ENCODE assay signal across 22 cellular contexts in the genomic region with DNA sequence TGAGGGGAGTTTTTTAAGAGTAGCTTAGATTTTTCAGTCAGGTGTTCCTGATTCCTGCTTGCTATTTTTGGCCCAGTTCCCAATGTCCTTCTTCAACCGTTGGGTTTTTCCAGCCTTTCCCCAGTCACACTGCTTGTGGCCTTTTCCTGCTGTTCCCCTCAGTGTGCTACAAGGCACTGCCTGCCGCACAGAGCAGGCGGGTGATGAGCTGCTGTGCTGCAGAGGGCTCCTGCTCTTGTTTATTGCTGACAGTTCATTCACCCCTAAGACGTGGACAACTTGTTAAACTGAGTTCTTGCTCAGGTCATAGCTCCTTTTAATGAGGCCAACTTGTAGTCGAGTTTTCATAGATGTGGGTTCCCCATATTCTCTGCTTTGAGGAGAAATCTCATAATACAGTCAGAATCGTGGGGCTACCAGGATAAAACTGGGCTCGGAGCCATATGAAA. TPM values are rescaled to one million over a fixed set of nuclear protein-coding genes. Genes with fewer than 3 reads are reported as not detected.
DNase-seq lines count a peak whose midpoint lies in the region; ATAC-seq, FAIRE-seq and TF ChIP-seq lines count a peak whose summit lies in the region.
"Had no signal": no experiment of that assay in that cellular context is flagged by ENCODE, and none has a peak within 500 bp of the region (broad histone marks: within the 10 kb centered on the region; RNA-seq: fewer than 3 reads in every experiment).

No MANE protein-coding gene starts in this region.

- CTCF ChIA-PET in mammary epithelial cell (lab: Charles Lee; ENCODE audit: low non-redundant PET) = no interaction called here

- no peak overlapping the region for H3K4me3 Mint-ChIP-seq in H9
- H3K4me3 Mint-ChIP-seq: CD4-positive, alpha-beta T cell; effector memory CD8-positive, alpha-beta T cell; naive thymus-derived CD8-positive, alpha-beta T cell; stimulated activated naive CD8-positive, alpha-beta T cell treated with anti-CD3 and anti-CD28 coated beads, Interleukin-15, amount 100 ng/mL, for 72 hours had no signal

- peaks cover 7 to 9% of the 10 kb centered on the region in 2 experiments; a peak in 3 of 4 replicates for H3K4me1 Mint-ChIP-seq in H9

- no peak overlapping the region for H3K4me2 ChIP-seq in H9 (ENCODE audit: insufficient read depth, insufficient read length, low read length)
- no peak overlapping the region for H3K4me2 ChIP-seq in mammary epithelial cell (ENCODE audit: insufficient read depth, low read depth, low read length)

- H4K91ac ChIP-seq in H9 (ENCODE audit: insufficient read length, low read depth, low read length) = no peak overlapping the region

- no peaks in the 10 kb centered on the region for H3K9me3 Mint-ChIP-seq in H9
- H3K9me3 Mint-ChIP-seq: CD4-positive, alpha-beta T cell; effector memory CD8-positive, alpha-beta T cell; naive thymus-derived CD8-positive, alpha-beta T cell; stimulated activated naive CD8-positive, alpha-beta T cell treated with anti-CD3 and anti-CD28 coated beads, Interleukin-15, amount 100 ng/mL, for 72 hours had no signal

- no peak overlapping the region for H3K23ac ChIP-seq in H9 (ENCODE audit: insufficient read length, low read depth, low read length)

- H2BK15ac ChIP-seq in H9 (ENCODE audit: low read depth, low read length) = no peak overlapping the region

- TF ChIP-seq CTCF in H9 (conservative IDR thresholded peaks at IDR 0.05) (no peak), mammary epithelial cell (conservative IDR thresholded peaks at IDR 0.05 in 1 of 2, IDR thresholded peaks at IDR 0.05 in 1 of 2; ENCODE audit: extremely low read depth in 1 of 2, insufficient read depth in 1 of 2, low read depth in 1 of 2, low read length in 2 of 2) (no peak), kidney (IDR thresholded peaks at IDR 0.05; ENCODE audit: borderline replicate concordance, extremely low read depth, insufficient read depth) (no peak), psoas muscle (IDR thresholded peaks at IDR 0.05) (no peak)

- H3K14ac ChIP-seq in H9 (ENCODE audit: insufficient read depth, low read length) = no peak overlapping the region

- no peak overlapping the region for H2AK5ac ChIP-seq in H9 (ENCODE audit: insufficient read length, low read length)

- no peak for FAIRE-seq in kidney (lab: Jason Lieb, UNC)

- H4K20me1 ChIP-seq in H9 (ENCODE audit: control insufficient read depth, insufficient read depth, insufficient read length) (no peaks in the 10 kb centered on the region), mammary epithelial cell (ENCODE audit: insufficient read depth, low read length) (no peaks in the 10 kb centered on the region)

- dilution Hi-C loops in mammary epithelial cell (cut with HindIII; ENCODE audit: low sequenced_read_pairs) = no loop called here

- H3K36me3 ChIP-seq in mammary epithelial cell (ENCODE audit: insufficient read depth, low read length) (peaks cover 25% of the 10 kb centered on the region), kidney (ENCODE audit: control insufficient read depth in 1 of 2, insufficient read depth in 2 of 2, low read length in 2 of 2) (peaks cover 31 to 45% of the 10 kb centered on the region in 2 donors), psoas muscle (ENCODE audit: insufficient read depth in 1 of 2, low read depth in 1 of 2) (peaks cover 18 to 62% of the 10 kb centered on the region in 2 donors)

- peaks cover 26 to 82% (median 63%) of the 10 kb centered on the region in 3 experiments; a peak in 6 of 7 replicates for H3K36me3 Mint-ChIP-seq in H9 (ENCODE audit: insufficient read depth in 1 of 3, low read depth in 3 of 3)

- ATAC-seq in psoas muscle = no peak
- ATAC-seq in HG03457 (IDR thresholded peaks at IDR 0.05; ENCODE audit: unreplicated experiment) = no peak
- ATAC-seq: effector memory CD8-positive, alpha-beta T cell; naive thymus-derived CD8-positive, alpha-beta T cell; stimulated activated naive CD8-positive, alpha-beta T cell treated with anti-CD3 and anti-CD28 coated beads, Interleukin-15, amount 100 ng/mL, for 72 hours had no signal

- H2BK20ac ChIP-seq in H9 (ENCODE audit: low read depth, low read length, poor library complexity, severe bottlenecking) = no peak overlapping the region

- H3K79me1 ChIP-seq in H9 (ENCODE audit: insufficient read depth, low read depth, low read length, poor library complexity, severe bottlenecking) = no peaks in the 10 kb centered on the region

- no peaks in the 10 kb centered on the region for H3K23me2 ChIP-seq in H9 (ENCODE audit: insufficient read length, low read depth, low read length, poor library complexity, severe bottlenecking)

- H3K79me2 ChIP-seq in H9 (ENCODE audit: insufficient read depth, low read length) (no peaks in the 10 kb centered on the region), mammary epithelial cell (ENCODE audit: insufficient read depth, low read length) (no peaks in the 10 kb centered on the region)

- H3K27ac ChIP-seq in H9 (ENCODE audit: insufficient read length, low read depth, low read length) (no peak overlapping the region), mammary epithelial cell (ENCODE audit: insufficient read depth, low read depth, low read length) (no peak overlapping the region), kidney (ENCODE audit: low read depth in 2 of 2, low read length in 2 of 2) (peak overlapping the region in 1 of 2 donors; percentile 61), psoas muscle (peak overlapping the region; percentile 92)
- H3K27ac ChIP-seq: left ventricle myocardium inferior, vagina had no signal

- WGBS in H9 (ENCODE audit: extremely low coverage, insufficient read length, low lambda C conversion rate) = no CpG with 5 or more reads among the region's 7 CpGs
- 55% methylated on average over 7 of the region's 7 CpGs for WGBS in mammary epithelial cell (ENCODE audit: low coverage, missing lambda C conversion rate)
- WGBS in psoas muscle, 3 donors = 65 to 77% (median 69%) methylated on average over 7 of the region's 7 CpGs

- H3K27me3 ChIP-seq in H9 (ENCODE audit: insufficient read depth, low read length) (no peaks in the 10 kb centered on the region), mammary epithelial cell (ENCODE audit: insufficient read depth, low read length) (no peaks in the 10 kb centered on the region), psoas muscle (ENCODE audit: insufficient read depth in 3 of 3, low read length in 2 of 3) (no peaks in the 10 kb centered on the region)
- H3K27me3 ChIP-seq: vagina had no signal

- H3K4ac ChIP-seq in H9 (ENCODE audit: low read depth, low read length) = no peak overlapping the region

- H4K5ac ChIP-seq in H9 (ENCODE audit: insufficient read length, low read depth, low read length) = no peak overlapping the region

- H3K27ac Mint-ChIP-seq in H9 = peak overlapping the region; percentile 36 to 61 (median 59); a peak in 4 of 7 replicates
- H3K27ac Mint-ChIP-seq: CD4-positive, alpha-beta T cell; effector memory CD8-positive, alpha-beta T cell had no signal

- intact Hi-C loops in mammary epithelial cell (cut with micrococcal nuclease) (no loop called here), kidney (cut with DNase I) (no loop called here), psoas muscle (cut with DNase I) (no loop called here)

- no peak overlapping the region for H2AFZ ChIP-seq in H9 (ENCODE audit: low read length)
- H2AFZ ChIP-seq in mammary epithelial cell (ENCODE audit: low read depth, low read length) = no peak overlapping the region

- no peak overlapping the region for H3T11ph ChIP-seq in H9 (ENCODE audit: low read length)

- in situ Hi-C loops in mammary epithelial cell (cut with MboI; ENCODE audit: low sequenced_read_pairs in 2 of 2) = no loop called here

- no peak overlapping the region for H4K8ac ChIP-seq in H9 (replicated peaks; ENCODE audit: insufficient read length, low read depth, low read length)

- no peak overlapping the region for H2BK120ac ChIP-seq in H9 (ENCODE audit: low read depth, low read length, poor library complexity, severe bottlenecking)

- no peak overlapping the region for H3K18ac ChIP-seq in H9 (ENCODE audit: insufficient read length, low read depth, low read length)

- no peaks in the 10 kb centered on the region for H3K4me1 ChIP-seq in H9 (ENCODE audit: insufficient read depth, low read length)
- peaks cover 22% of the 10 kb centered on the region for H3K4me1 ChIP-seq in mammary epithelial cell (ENCODE audit: insufficient read depth, low read length)
- H3K4me1 ChIP-seq in kidney (ENCODE audit: control insufficient read depth in 1 of 2, insufficient read depth in 1 of 2, low read depth in 1 of 2, low read length in 2 of 2) = peaks cover 4 to 38% of the 10 kb centered on the region in 2 donors
- peaks cover 51% of the 10 kb centered on the region for H3K4me1 ChIP-seq in psoas muscle
- H3K4me1 ChIP-seq: vagina had no signal

- no peak overlapping the region for H2BK5ac ChIP-seq in H9 (ENCODE audit: insufficient read length, low read length)

- no peak overlapping the region for H3K56ac ChIP-seq in H9 (ENCODE audit: insufficient read length, low read depth, low read length)

- no TSS peak for BruUV-seq in mammary epithelial cell (replicated peaks; lab: Mats Ljungman, UMichigan)

- H3K9me3 ChIP-seq in H9 (ENCODE audit: control insufficient read depth, low read depth, low read length) (no peaks in the 10 kb centered on the region), mammary epithelial cell (replicated peaks; ENCODE audit: insufficient read depth, low read length) (no peaks in the 10 kb centered on the region), kidney (ENCODE audit: control insufficient read depth in 1 of 2, low read length in 2 of 2) (no peaks in the 10 kb centered on the region), psoas muscle (no peaks in the 10 kb centered on the region)
- H3K9me3 ChIP-seq: left ventricle myocardium inferior, vagina had no signal

- H3K4me3 ChIP-seq in mammary epithelial cell (replicated peaks in 1 of 3; ENCODE audit: insufficient read depth in 1 of 3, low read depth in 2 of 3, low read length in 3 of 3) (no peak overlapping the region), kidney (ENCODE audit: low read length in 2 of 2) (no peak overlapping the region), psoas muscle (no peak overlapping the region)
- H3K4me3 ChIP-seq: left ventricle myocardium inferior, vagina had no signal

- H2BK12ac ChIP-seq in H9 (ENCODE audit: insufficient read length, low read depth, low read length) = no peak overlapping the region

- H3K27me3 Mint-ChIP-seq in H9 (ENCODE audit: low read depth) = no peaks in the 10 kb centered on the region
- H3K27me3 Mint-ChIP-seq: CD4-positive, alpha-beta T cell; effector memory CD8-positive, alpha-beta T cell; naive thymus-derived CD8-positive, alpha-beta T cell; stimulated activated naive CD8-positive, alpha-beta T cell treated with anti-CD3 and anti-CD28 coated beads, Interleukin-15, amount 100 ng/mL, for 72 hours had no signal

- DNase-seq in H9 (no peak), mammary epithelial cell (peak; percentile 38), kidney (peak; percentile 80), psoas muscle (no peak), NOMO-1 treated with DMSO at 0.1 percent for 48 hours (lab: John Stamatoyannopoulos, UW; ENCODE audit: unreplicated experiment) (no peak), NCI-H446 treated with DMSO at 0.1 percent for 48 hours (lab: John Stamatoyannopoulos, UW) (no peak)
- DNase-seq in stimulated activated CD4-positive, alpha-beta T cell treated with anti-CD3 and anti-CD28 coated beads, Interleukin-12 subunit alpha, Interleukin-12 subunit beta, amount 100 ng/mL, for 4 hours = no peak
- DNase-seq: activated CD4-positive, CD25-positive, alpha-beta regulatory T cell treated with anti-CD3 and anti-CD28 coated beads, Interleukin-2, amount 50 U/mL, for 72 hours; activated gamma-delta T cell; CD4-positive, alpha-beta T cell; DMS79 treated with DMSO at 0.1 percent for 48 hours; effector memory CD8-positive, alpha-beta T cell; hippocampal formation; left ventricle myocardium inferior; naive thymus-derived CD8-positive, alpha-beta T cell; NCI-H1417 treated with DMSO at 0.1 percent for 48 hours; NCI-H2171; stimulated activated naive CD8-positive, alpha-beta T cell treated with anti-CD3 and anti-CD28 coated beads, Interleukin-15, amount 100 ng/mL, for 72 hours had no signal

- no peak overlapping the region for H3K9ac ChIP-seq in H9 (ENCODE audit: extremely low read depth, insufficient read length, low read length)
- H3K9ac ChIP-seq in mammary epithelial cell (ENCODE audit: insufficient read depth, low read length) = no peak overlapping the region
- no peak overlapping the region for H3K9ac ChIP-seq in kidney (ENCODE audit: low read length in 2 of 2)

RNA-seq across cellular contexts. Expression of gene EIF4E2, which starts 20.6 kb away (rescaled TPM):
- total RNA-seq in H9 (2021) (108 and 109 TPM in 2 replicates), mammary epithelial cell (10 to 100 TPM; 55.2 to 74.6 TPM), kidney (79.2 TPM), psoas muscle (100 to 1,000 TPM in 1 of 4 donors, 10 to 100 TPM in 3; 76.1 to 136 (median 88.4) TPM)
- polyA plus RNA-seq in mammary epithelial cell (68.9 TPM), kidney (ENCODE audit: insufficient read depth, low read depth, low replicate concordance) (78.3 TPM), psoas muscle (10 to 100 TPM; 39.6 to 85.2 (median 67.4) TPM)
- polyA minus RNA-seq in mammary epithelial cell = 130 TPM

RNA-seq across cellular contexts. Expression of gene TIGD1, which starts 20.7 kb away (rescaled TPM):
- total RNA-seq in H9 (2021) (4.8 and 6.3 TPM in 2 replicates), mammary epithelial cell (1 to 10 TPM; 3.0 to 3.2 TPM), kidney (7.0 TPM), psoas muscle (1 to 10 TPM; 2.3 to 4.9 (median 3.7) TPM)
- polyA plus RNA-seq in mammary epithelial cell (0.74 TPM), kidney (ENCODE audit: insufficient read depth, low read depth, low replicate concordance) (4.8 TPM), psoas muscle (1 to 10 TPM; 2.6 to 6.8 (median 6.4) TPM)
- 2.7 TPM for polyA minus RNA-seq in mammary epithelial cell

RNA-seq across cellular contexts. Expression of gene CHRNG, which starts 31.6 kb away (rescaled TPM):
- total RNA-seq in H9 (2021) (not detected in 2 replicates), mammary epithelial cell (not detected), kidney (not detected), psoas muscle (10 to 100 TPM in 2 of 4 donors, 1 to 10 TPM in 2; 2.9 to 94.1 (median 17.2) TPM)
- polyA plus RNA-seq in mammary epithelial cell (not detected), kidney (ENCODE audit: insufficient read depth, low read depth, low replicate concordance) (not detected), psoas muscle (1 to 10 TPM in 2 of 3 donors, under 1 TPM in 1; 0.68 to 7.3 (median 1.5) TPM)
- polyA minus RNA-seq in mammary epithelial cell = not detected
- total RNA-seq: CD4-positive, alpha-beta T cell; HT-29; left ventricle myocardium inferior; naive thymus-derived CD8-positive, alpha-beta T cell; pulmonary artery endothelial cell; vagina had no signal

RNA-seq across cellular contexts. Expression of gene CHRND, which starts 45.1 kb away (rescaled TPM):
- not detected in 2 replicates for total RNA-seq in H9 (2021)
- not detected for total RNA-seq in mammary epithelial cell
- polyA plus RNA-seq in mammary epithelial cell = not detected
- not detected for polyA minus RNA-seq in mammary epithelial cell
- total RNA-seq in kidney = not detected
- not detected for polyA plus RNA-seq in kidney (ENCODE audit: insufficient read depth, low read depth, low replicate concordance)
- 100 to 1,000 TPM in 2 of 4 donors, 10 to 100 TPM in 2; 58.8 to 300 (median 97.7) TPM for total RNA-seq in psoas muscle
- polyA plus RNA-seq in psoas muscle = 10 to 100 TPM in 2 of 3 donors, 1 to 10 TPM in 1; 6.5 to 13.5 (median 12.5) TPM
- total RNA-seq: CD4-positive, alpha-beta T cell; HT-29; left ventricle myocardium inferior; naive thymus-derived CD8-positive, alpha-beta T cell; pulmonary artery endothelial cell; vagina had no signal
- polyA plus RNA-seq: naive thymus-derived CD8-positive, alpha-beta T cell had no signal

RNA-seq across cellular contexts. Expression of gene PRSS56, which starts 50.9 kb away (rescaled TPM):
- total RNA-seq in H9 (2021) (not detected in 2 replicates), mammary epithelial cell (not detected), kidney (not detected), psoas muscle (1 to 10 TPM; 2.0 to 5.0 (median 2.9) TPM)
- polyA plus RNA-seq in mammary epithelial cell (not detected), kidney (ENCODE audit: insufficient read depth, low read depth, low replicate concordance) (not detected), psoas muscle (1 to 10 TPM in 2 of 3 donors, under 1 TPM in 1; 0.82 to 3.2 (median 1.8) TPM)
- not detected for polyA minus RNA-seq in mammary epithelial cell
- total RNA-seq: CD4-positive, alpha-beta T cell; HT-29; left ventricle myocardium inferior; naive thymus-derived CD8-positive, alpha-beta T cell; pulmonary artery endothelial cell; vagina had no signal
- polyA plus RNA-seq: naive thymus-derived CD8-positive, alpha-beta T cell had no signal

Comparison
In these comparisons a context has a peak if more than half of its experiments do, and no peak if none do; other contexts are left out.
1. DNase-seq: peak in mammary epithelial cell (single experiment) and kidney (single experiment); none in H9 (single experiment), psoas muscle (0 of 2), NOMO-1 treated with DMSO at 0.1 percent for 48 hours (single experiment), stimulated activated CD4-positive, alpha-beta T cell treated with anti-CD3 and anti-CD28 coated beads, Interleukin-12 subunit alpha, Interleukin-12 subunit beta, amount 100 ng/mL, for 4 hours (single experiment) and NCI-H446 treated with DMSO at 0.1 percent for 48 hours (single experiment).